24 cellular contexts compared by ENCODE assay signal in genomic region chr6:153272201-153272980, GRCh38.
"Had no signal": no experiment of that assay in that cellular context is flagged by ENCODE, and none has a peak within 500 bp of the region (broad histone marks: within the 10 kb centered on the region; RNA-seq: fewer than 3 reads in every experiment).

No MANE protein-coding gene starts in this region.

- H3K27me3 Mint-ChIP-seq: naive B cell; progenitor cell of endocrine pancreas; stimulated activated naive CD8-positive, alpha-beta T cell treated with anti-CD3 and anti-CD28 coated beads, Interleukin-15, Interleukin-2, amounts not matched to agents 100 ng/mL and 50 ng/mL, for 24 hours had no signal

- DNase-seq: hippocampal formation; immature natural killer cell; kidney; left colon; left lung; naive B cell; natural killer cell; nephron progenitor cell; ovary; spleen; stimulated activated CD4-positive, alpha-beta T cell treated with anti-CD3 and anti-CD28 coated beads, Interleukin-4, amount 100 ng/mL, for 24 hours; stimulated activated naive CD4-positive, alpha-beta T cell; tibial artery; trophoblast cell; upper lobe of right lung had no signal

- H3K9me3 Mint-ChIP-seq: stimulated activated effector memory CD8-positive, alpha-beta T cell treated with anti-CD3 and anti-CD28 coated beads, Interleukin-12 subunit alpha, Interleukin-12 subunit beta, amount 100 ng/mL, for 72 hours; stimulated activated naive CD8-positive, alpha-beta T cell treated with anti-CD3 and anti-CD28 coated beads, Interleukin-15, Interleukin-2, amounts not matched to agents 100 ng/mL and 50 ng/mL, for 24 hours had no signal

- H3K4me1 Mint-ChIP-seq: immature natural killer cell; naive B cell; natural killer cell; nephron progenitor cell; stimulated activated effector memory CD8-positive, alpha-beta T cell treated with anti-CD3 and anti-CD28 coated beads, Interleukin-12 subunit alpha, Interleukin-12 subunit beta, amount 100 ng/mL, for 72 hours had no signal

- H3K36me3 ChIP-seq: left lung, ovary, right atrium auricular region, spleen, suprapubic skin, thoracic aorta, tibial artery, upper lobe of right lung had no signal

- H3K4me3 Mint-ChIP-seq: immature natural killer cell; naive B cell; natural killer cell; nephron progenitor cell; stimulated activated effector memory CD8-positive, alpha-beta T cell treated with anti-CD3 and anti-CD28 coated beads, Interleukin-12 subunit alpha, Interleukin-12 subunit beta, amount 100 ng/mL, for 72 hours; stimulated activated naive CD8-positive, alpha-beta T cell treated with anti-CD3 and anti-CD28 coated beads, Interleukin-15, Interleukin-2, amounts not matched to agents 100 ng/mL and 50 ng/mL, for 24 hours had no signal

- H3K36me3 Mint-ChIP-seq: immature natural killer cell; naive B cell; natural killer cell; stimulated activated effector memory CD8-positive, alpha-beta T cell treated with anti-CD3 and anti-CD28 coated beads, Interleukin-12 subunit alpha, Interleukin-12 subunit beta, amount 100 ng/mL, for 72 hours had no signal

- H3K27ac ChIP-seq: left lung, ovary, right atrium auricular region, skin epidermis, spleen, suprapubic skin, thoracic aorta, tibial artery, upper lobe of right lung had no signal

- H3K4me1 ChIP-seq: left lung, right atrium auricular region, spleen, suprapubic skin, tibial artery, upper lobe of right lung had no signal

- H3K4me3 ChIP-seq: left lung, lung, ovary, right atrium auricular region, skin epidermis, spleen, suprapubic skin, thoracic aorta, tibial artery, upper lobe of right lung had no signal

- H3K9me3 ChIP-seq: ovary, thoracic aorta, tibial artery, upper lobe of right lung had no signal

- H3K27me3 ChIP-seq: left lung, ovary, right atrium auricular region, spleen, suprapubic skin, tibial artery, upper lobe of right lung had no signal

- H3K27ac Mint-ChIP-seq: immature natural killer cell; naive B cell; natural killer cell; nephron progenitor cell; progenitor cell of endocrine pancreas; stimulated activated effector memory CD8-positive, alpha-beta T cell treated with anti-CD3 and anti-CD28 coated beads, Interleukin-12 subunit alpha, Interleukin-12 subunit beta, amount 100 ng/mL, for 72 hours; stimulated activated naive CD8-positive, alpha-beta T cell treated with anti-CD3 and anti-CD28 coated beads, Interleukin-15, Interleukin-2, amounts not matched to agents 100 ng/mL and 50 ng/mL, for 24 hours had no signal

- ATAC-seq: left colon; left lung; natural killer cell; sciatic nerve; stimulated activated effector memory CD8-positive, alpha-beta T cell treated with anti-CD3 and anti-CD28 coated beads, Interleukin-12 subunit alpha, Interleukin-12 subunit beta, amount 100 ng/mL, for 72 hours; upper lobe of right lung had no signal
